ENCODE assay signal across 8 cellular contexts in the genomic region with DNA sequence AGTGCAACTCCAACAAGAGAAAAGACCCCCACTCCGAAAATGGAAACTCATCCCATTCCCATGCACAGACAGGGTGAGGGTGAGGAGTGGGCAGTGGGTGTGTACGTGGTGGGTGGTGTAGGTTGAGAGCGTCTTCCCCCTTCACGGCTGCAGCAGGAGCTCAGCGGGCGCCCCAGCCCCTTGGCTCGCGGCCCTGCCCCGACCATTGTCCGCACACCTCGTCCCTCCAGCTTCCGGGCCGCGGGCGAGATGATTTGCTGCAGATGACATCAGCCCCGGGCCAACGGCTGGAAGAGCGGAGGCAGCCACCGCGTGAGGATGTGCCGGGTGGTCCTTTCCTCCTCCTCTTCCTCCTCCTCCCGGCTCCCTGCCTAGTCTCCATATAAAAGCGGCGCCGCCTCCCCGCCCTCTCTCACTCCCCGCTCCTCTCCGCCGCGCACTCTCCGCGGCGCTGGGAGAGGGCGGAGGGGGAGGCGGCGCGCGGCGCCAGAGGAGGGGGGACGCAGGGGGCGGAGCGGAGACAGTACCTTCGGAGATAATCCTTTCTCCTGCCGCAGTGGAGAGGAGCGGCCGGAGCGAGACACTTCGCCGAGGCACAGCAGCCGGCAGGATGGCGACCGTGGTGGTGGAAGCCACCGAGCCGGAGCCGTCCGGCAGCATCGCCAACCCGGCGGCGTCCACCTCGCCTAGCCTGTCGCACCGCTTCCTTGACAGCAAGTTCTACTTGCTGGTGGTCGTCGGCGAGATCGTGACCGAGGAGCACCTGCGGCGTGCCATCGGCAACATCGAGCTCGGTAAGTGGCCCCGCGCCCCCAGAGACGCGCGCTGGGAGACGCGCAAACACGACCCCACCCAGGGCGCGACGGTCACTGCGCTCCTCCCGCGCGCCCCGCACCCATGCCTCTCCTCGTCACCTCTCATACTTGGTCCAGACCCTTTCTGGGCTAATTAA. TPM values are rescaled to one million over a fixed set of nuclear protein-coding genes. Genes with fewer than 3 reads are reported as not detected.
A peak's percentile ranks its signal among the peaks of the same experiment; 100 is the strongest.
DNase-seq lines count a peak whose midpoint lies in the region; ATAC-seq and TF ChIP-seq lines count a peak whose summit lies in the region.

A gene (plus strand): TSS at position 554 of the 952 bp plus-strand sequence. CDS start 57 bp downstream, at position 611.

- WGBS in ovary, 3 donors = 1% methylated on average over 76 to 90 of the region's 90 CpGs

- TF ChIP-seq CTCF in AG04450 (IDR thresholded peaks at IDR 0.05; ENCODE audit: low read depth, low read length) = no peak
- peak in 1 of 3 experiments; percentile 7 for TF ChIP-seq CTCF in ascending aorta (IDR thresholded peaks at IDR 0.05)
- TF ChIP-seq CTCF in ovary (IDR thresholded peaks at IDR 0.05) = no peak

- CTCF ChIA-PET in AG04450 (lab: Charles Lee) = no interaction called here

- no peak for TF ChIP-seq POLR2A in ovary (IDR thresholded peaks at IDR 0.05)

- ATAC-seq in GM19452 (IDR thresholded peaks at IDR 0.05; ENCODE audit: unreplicated experiment) (peak; percentile 36), left ventricle myocardium superior (peak; percentile 83)

- peak; percentile 24 for DNase-seq in AG04450 (ENCODE audit: low read depth, low spot score)
- DNase-seq in NCI-H2227 treated with DMSO at 0.1 percent for 48 hours (lab: John Stamatoyannopoulos, UW) = peak; percentile 80
- DNase-seq in ascending aorta (ENCODE audit: low spot score in 2 of 2) = peak in 1 of 2 donors; percentile 83
- DNase-seq in left ventricle myocardium superior = peak; percentile 79
- peak; percentile 54 to 76 (median 63) for DNase-seq in ovary
- no peak for DNase-seq in GM19238 (ENCODE audit: insufficient read length, low spot score)
- DNase-seq in T-helper 9 cell = no peak

- intact Hi-C loops in ascending aorta (cut with DNase I) (loop anchor here (5.0 to 10.0 kb wide), 2 partner anchors 140 to 522 kb away; a partner anchor contains a TSS), left ventricle myocardium superior (cut with micrococcal nuclease) (no loop called here), ovary (cut with DNase I) (no loop called here)

- H3K4me1 ChIP-seq in ascending aorta (peaks cover 0 to 7% of the 10 kb centered on the region in 2 donors), ovary (ENCODE audit: insufficient read depth) (peaks cover 4% of the 10 kb centered on the region)

- no peak for TF ChIP-seq EP300 in ovary (IDR thresholded peaks at IDR 0.05)

- H3K27ac ChIP-seq in AG04450 (ENCODE audit: low read depth, low read length) = peak within 1 kb of the TSS; percentile 63
- peak within 1 kb of the TSS; percentile 94 to 97 for H3K27ac ChIP-seq in ascending aorta
- peak within 1 kb of the TSS; percentile 60 to 76 for H3K27ac ChIP-seq in ovary

- H3K4me3 ChIP-seq in AG04450 (ENCODE audit: low read depth, low read length) = peak within 1 kb of the TSS; percentile 91
- H3K4me3 ChIP-seq in ascending aorta = peak within 1 kb of the TSS; percentile 72 to 94
- H3K4me3 ChIP-seq in ovary = peak within 1 kb of the TSS; percentile 75

- H3K27me3 ChIP-seq in AG04450 (ENCODE audit: control insufficient read depth, insufficient read depth, low read length) (no peaks in the 10 kb centered on the region), ascending aorta (no peaks in the 10 kb centered on the region), ovary (no peaks in the 10 kb centered on the region)

- POLR2A ChIA-PET in AG04450 (lab: Yijun Ruan, JAX) = interaction anchor here (0.8 kb wide), 1 partner anchor 170 kb away, joined by 4 read pairs; no protein-coding TSS in a partner anchor

- H3K36me3 ChIP-seq in ascending aorta (no peaks in the 10 kb centered on the region), ovary (no peaks in the 10 kb centered on the region)

- H3K9me3 ChIP-seq in AG04450 (ENCODE audit: control insufficient read depth, insufficient read depth, low read length) = no peaks in the 10 kb centered on the region; the same call in 1 of the 2 replicates
- no peaks in the 10 kb centered on the region for H3K9me3 ChIP-seq in ascending aorta
- no peaks in the 10 kb centered on the region for H3K9me3 ChIP-seq in ovary

RNA-seq across cellular contexts. Expression of the gene that starts here (rescaled TPM):
- polyA plus RNA-seq in AG04450 (2011; rRNA removed) (55.3 and 56.3 TPM in 2 replicates), ovary (10 to 100 TPM in 1 of 2 donors, 1 to 10 TPM in 1; 4.4 to 23.7 TPM)
- 199 and 211 TPM in 2 replicates for polyA minus RNA-seq in AG04450 (2011; rRNA and poly(A)+ RNA removed)
- total RNA-seq in ascending aorta (1,059 TPM), left ventricle myocardium superior (67.1 TPM), ovary (100 to 1,000 TPM in 2 of 7 donors, 10 to 100 TPM in 5; 29.7 to 126 (median 61.6) TPM)

Comparison
In these comparisons a context has a peak if more than half of its experiments do, and no peak if none do; other contexts are left out.
1. DNase-seq: peak in AG04450 (single experiment), NCI-H2227 treated with DMSO at 0.1 percent for 48 hours (single experiment), left ventricle myocardium superior (single experiment) and ovary (5 of 5); none in GM19238 (single experiment) and T-helper 9 cell (single experiment).
2. Peak in every context shown above with its lines, with median percentiles within 50 percentile points of each other: H3K27ac ChIP-seq and H3K4me3 ChIP-seq.